Comparison of ENCODE assay signal across 8 cellular contexts in genomic region chr16:85330694-85331188, GRCh38.
DNase-seq lines count a peak whose midpoint lies in the region; ATAC-seq and TF ChIP-seq lines count a peak whose summit lies in the region.

No MANE protein-coding gene starts in this region.

- CTCF ChIA-PET in HCT116 (lab: Charles Lee) (interaction anchor here (0.8 to 1.8 kb wide), 18 partner anchors 9 to 216 kb away, joined by 3 to 12 read pairs (median 5); no protein-coding TSS in a partner anchor), OCI-LY7 (lab: Charles Lee; ENCODE audit: unreplicated experiment) (interaction anchor here (1.3 kb wide), 1 partner anchor 26 kb away, joined by 7 read pairs; no protein-coding TSS in a partner anchor)

- H3K27ac ChIP-seq in HCT116 (ENCODE audit: low read depth, low read length) (peak overlapping the region; percentile 50), OCI-LY7 (ENCODE audit: low read depth, low read length, poor library complexity, severe bottlenecking) (no peak overlapping the region), coronary artery (no peak overlapping the region)

- H4K20me1 ChIP-seq in HCT116 (ENCODE audit: insufficient read depth) (no peaks in the 10 kb centered on the region; the same call in 1 of the 2 replicates), OCI-LY7 (ENCODE audit: insufficient read depth, low read length) (no peaks in the 10 kb centered on the region)

- intact Hi-C loops in HCT116 (cut with micrococcal nuclease) = no loop called here
- intact Hi-C loops in OCI-LY7 (cut with micrococcal nuclease; ENCODE audit: unreplicated experiment) = loop anchor here (1.0 to 2.0 kb wide), 2 partner anchors 27 to 78 kb away; no protein-coding TSS in a partner anchor

- no peaks in the 10 kb centered on the region for H3K9me3 Mint-ChIP-seq in mesothelial cell of epicardium

- H2AFZ ChIP-seq in HCT116 (ENCODE audit: low read depth, low read length, poor library complexity, severe bottlenecking) = no peak overlapping the region
- peak overlapping the region; percentile 32; the same call in 1 of the 2 replicates for H2AFZ ChIP-seq in OCI-LY7 (ENCODE audit: low read length)

- no peak for TF ChIP-seq RAD21 in HCT116 (IDR thresholded peaks at IDR 0.05; ENCODE audit: low read depth)

- no peak for TF ChIP-seq POLR2A in HCT116 (IDR thresholded peaks at IDR 0.05; ENCODE audit: borderline replicate concordance, extremely low read depth, insufficient read depth, insufficient read length)

- POLR2A ChIA-PET in HCT116 (lab: Charles Lee) = interaction anchor here (0.5 to 1.1 kb wide), 3 partner anchors 10 to 297 kb away, joined by 3 read pairs; no protein-coding TSS in a partner anchor
- POLR2A ChIA-PET in OCI-LY7 (lab: Charles Lee) = interaction anchor here (0.6 to 1.5 kb wide), 5 partner anchors 11 to 228 kb away, joined by 3 to 4 read pairs (median 3); no protein-coding TSS in a partner anchor

- H3K79me2 ChIP-seq in HCT116 (ENCODE audit: insufficient read depth, low read length) (no peaks in the 10 kb centered on the region), OCI-LY7 (ENCODE audit: insufficient read depth, low read depth, low read length) (no peaks in the 10 kb centered on the region)

- H3K4me1 Mint-ChIP-seq in mesothelial cell of epicardium = peaks cover 46% of the 10 kb centered on the region

- H3K36me3 ChIP-seq in HCT116 (ENCODE audit: control insufficient read depth in 1 of 2, insufficient read depth in 2 of 2, low read length in 2 of 2) (no peaks in the 10 kb centered on the region), OCI-LY7 (ENCODE audit: insufficient read depth, low read length) (no peaks in the 10 kb centered on the region)

- peak in 2 of 3 experiments; percentile 62 to 75; a peak in 4 of 6 replicates for TF ChIP-seq CTCF in HCT116 (IDR thresholded peaks at IDR 0.05 in 2 of 3, conservative IDR thresholded peaks at IDR 0.05 in 1 of 3; ENCODE audit: borderline replicate concordance in 1 of 3, insufficient read depth in 1 of 3, low read depth in 2 of 3, low read length in 2 of 3)
- peak; percentile 80 for TF ChIP-seq CTCF in OCI-LY7 (conservative IDR thresholded peaks at IDR 0.05; ENCODE audit: low read length)
- TF ChIP-seq CTCF in coronary artery (IDR thresholded peaks at IDR 0.05) = peak; percentile 14
- peak; percentile 40 for TF ChIP-seq CTCF in mesothelial cell of epicardium (IDR thresholded peaks at IDR 0.05; ENCODE audit: unreplicated experiment)

- BruUV-seq in HCT116 (replicated peaks; lab: Mats Ljungman, UMichigan) (no TSS peak), OCI-LY7 (replicated peaks; lab: Mats Ljungman, UMichigan) (no TSS peak)

- H3K27me3 Mint-ChIP-seq in mesothelial cell of epicardium (ENCODE audit: low read depth) = peaks cover 5% of the 10 kb centered on the region

- H3K4me3 ChIP-seq in HCT116 (replicated peaks in 1 of 2; ENCODE audit: low read depth in 1 of 2, low read length in 2 of 2) (no peak overlapping the region), OCI-LY7 (ENCODE audit: low read depth, low read length, poor library complexity, severe bottlenecking) (no peak overlapping the region), coronary artery (no peak overlapping the region)

- no peaks in the 10 kb centered on the region for H3K27me3 ChIP-seq in HCT116 (ENCODE audit: insufficient read depth, low read length)

- DNase-seq in DMS53 (lab: John Stamatoyannopoulos, UW) = peak; percentile 87
- DNase-seq in HCT116 (ENCODE audit: low read depth, low spot score) = peak; percentile 86
- DNase-seq in OCI-LY7 (ENCODE audit: low spot score) = peak; percentile 87
- DNase-seq in coronary artery (ENCODE audit: low spot score) = no peak
- no peak for DNase-seq in mesothelial cell of epicardium (ENCODE audit: low spot score in 2 of 2, unreplicated experiment in 2 of 2)
- no peak for DNase-seq in effector CD4-positive, alpha-beta T cell

- H3K9ac ChIP-seq in HCT116 (ENCODE audit: low read length) = peak overlapping the region; percentile 30

- no peak overlapping the region for H3K4me3 Mint-ChIP-seq in mesothelial cell of epicardium

- H3K4me1 ChIP-seq in HCT116 (ENCODE audit: control insufficient read depth in 1 of 2, insufficient read depth in 2 of 2, low read length in 2 of 2) (peaks cover 67 to 74% of the 10 kb centered on the region in 2 experiments), OCI-LY7 (ENCODE audit: insufficient read depth, low read length, poor library complexity, severe bottlenecking) (peaks cover 55% of the 10 kb centered on the region)

- no peaks in the 10 kb centered on the region for H3K36me3 Mint-ChIP-seq in mesothelial cell of epicardium

- no peaks in the 10 kb centered on the region for H3K9me3 ChIP-seq in HCT116 (ENCODE audit: control insufficient read depth in 1 of 2, insufficient read depth in 1 of 2, low read depth in 1 of 2, low read length in 2 of 2)
- no peaks in the 10 kb centered on the region for H3K9me3 ChIP-seq in OCI-LY7 (ENCODE audit: low read length)

- ATAC-seq in HCT116 = peak; percentile 70
- no peak for ATAC-seq in HG02852 (IDR thresholded peaks at IDR 0.05; ENCODE audit: unreplicated experiment)
- ATAC-seq in GM19395 (IDR thresholded peaks at IDR 0.05; ENCODE audit: unreplicated experiment) = no peak

- no peak overlapping the region for H3K27ac Mint-ChIP-seq in mesothelial cell of epicardium

- H3K4me2 ChIP-seq in HCT116 (ENCODE audit: low read length) = peak overlapping the region; percentile 78
- peak overlapping the region; percentile 39 for H3K4me2 ChIP-seq in OCI-LY7 (ENCODE audit: low read length)

- RAD21 ChIA-PET in HCT116 (lab: Charles Lee; ENCODE audit: low non-redundant PET in 1 of 2, low total read pairs in 2 of 2, uncharacterized antibody in 2 of 2, unreplicated experiment in 2 of 2) = interaction anchor here (0.5 to 1.5 kb wide), 4 partner anchors 16 to 281 kb away, joined by 3 to 4 read pairs (median 3); no protein-coding TSS in a partner anchor

- H3K9me2 ChIP-seq in HCT116 (ENCODE audit: insufficient read depth) = no peaks in the 10 kb centered on the region
- H3K9me2 ChIP-seq in OCI-LY7 (ENCODE audit: insufficient read depth, low read length) = no peaks in the 10 kb centered on the region

TF ChIP-seq in HCT116, 20 proteins besides CTCF, POLR2A, EP300 and RAD21:
- peak; percentile 41; the same call in 1 of the 2 replicates for TF ChIP-seq POLR2AphosphoS5 (IDR thresholded peaks at IDR 0.05; ENCODE audit: low read depth, low read length)
- TF ChIP-seq TCF7L2 (IDR thresholded peaks at IDR 0.05; ENCODE audit: borderline replicate concordance, extremely low read depth, insufficient read depth, insufficient read length) = peak; percentile 98
- TF ChIP-seq MAX (IDR thresholded peaks at IDR 0.05) = no peak
- no peak for TF ChIP-seq SRF (IDR thresholded peaks at IDR 0.05; ENCODE audit: low read depth)
- TF ChIP-seq YY1 (IDR thresholded peaks at IDR 0.05; ENCODE audit: extremely low read depth, insufficient replicate concordance, low read depth, low read length) = peak; percentile 65
- no peak for TF ChIP-seq ATF3 (IDR thresholded peaks at IDR 0.05)
- no peak for TF ChIP-seq EGR1 (IDR thresholded peaks at IDR 0.05; ENCODE audit: low read depth)
- no peak for TF ChIP-seq SIN3A (IDR thresholded peaks at IDR 0.05; ENCODE audit: low read depth)

Comparison
In these comparisons a context has a peak if more than half of its experiments do, and no peak if none do; other contexts are left out.
1. DNase-seq: peak in DMS53 (single experiment), HCT116 (single experiment) and OCI-LY7 (single experiment); none in coronary artery (single experiment), mesothelial cell of epicardium (0 of 2) and effector CD4-positive, alpha-beta T cell (single experiment).
2. CTCF ChIP-seq: peak in every context shown above with its lines; median percentile 80 in OCI-LY7; 68 in HCT116; 40 in mesothelial cell of epicardium; 14 in coronary artery.